In the genomic region with DNA sequence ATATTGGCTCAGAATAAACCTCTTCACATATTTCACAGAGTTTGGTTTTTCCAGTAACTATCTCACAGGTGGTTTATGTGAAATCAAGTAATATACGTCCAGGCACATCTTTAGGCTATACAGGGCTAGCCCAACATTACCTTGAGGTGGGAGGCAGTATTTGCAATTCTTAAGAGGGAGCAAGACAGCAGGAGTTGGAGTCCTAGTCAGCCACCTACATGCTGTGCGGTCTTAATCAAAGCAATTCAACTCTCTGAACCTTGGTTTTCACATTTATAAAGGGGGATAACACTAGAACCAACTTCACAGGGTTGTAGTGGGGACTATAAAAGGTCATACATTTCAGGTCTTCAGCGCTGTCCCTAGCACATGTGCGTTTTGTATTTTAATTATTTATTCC, we compare ENCODE assay signal across 25 cellular contexts.
"Had no signal": no experiment of that assay in that cellular context is flagged by ENCODE, and none has a peak within 500 bp of the region (broad histone marks: within the 10 kb centered on the region; RNA-seq: fewer than 3 reads in every experiment).

No MANE protein-coding gene starts in this region.

- H3K36me3 ChIP-seq: breast epithelium, sigmoid colon, thyroid gland, upper lobe of left lung had no signal

- H3K27ac ChIP-seq: breast epithelium, parathyroid adenoma, psoas muscle, sigmoid colon, thyroid gland, upper lobe of left lung had no signal

- H3K4me3 ChIP-seq: breast epithelium, psoas muscle, sigmoid colon, thyroid gland, upper lobe of left lung had no signal

- H3K4me1 ChIP-seq: breast epithelium, parathyroid adenoma, psoas muscle, sigmoid colon, thyroid gland had no signal

- H3K27me3 ChIP-seq: breast epithelium, thyroid gland, upper lobe of left lung had no signal

- ATAC-seq: activated CD8-positive, alpha-beta memory T cell treated with anti-CD3 and anti-CD28 coated beads, Interleukin-2, amount 10 ng/mL, durations not matched to agents 7 days and 5 days; activated CD8-positive, alpha-beta T cell treated with anti-CD3 and anti-CD28 coated beads, Interleukin-2, amount 10 ng/mL, durations not matched to agents 7 days and 5 days; activated naive CD4-positive, alpha-beta T cell treated with anti-CD3 and anti-CD28 coated beads, Interleukin-2, amount 50 U/mL, for 72 hours; activated T-cell treated with anti-CD3 and anti-CD28 coated beads, Interleukin-2, amount 50 U/mL, for 72 hours; left colon; naive thymus-derived CD4-positive, alpha-beta T cell; psoas muscle; stimulated activated memory B cell treated with anti-CD40 and anti-IgM and Interleukin-4, amounts not matched to agents 10 μg/mL and 1 μg/mL and 100 μg/mL, for 72 hours; stimulated activated naive CD8-positive, alpha-beta T cell treated with anti-CD3 and anti-CD28 coated beads, Interleukin-15, amount 100 ng/mL, for 72 hours had no signal

- H3K9me3 ChIP-seq: breast epithelium, psoas muscle, sigmoid colon, thyroid gland, upper lobe of left lung had no signal

- H3K9ac ChIP-seq: parathyroid adenoma had no signal

- DNase-seq: activated CD8-positive, alpha-beta memory T cell treated with anti-CD3 and anti-CD28 coated beads, Interleukin-2, amount 10 ng/mL, durations not matched to agents 7 days and 5 days; activated CD8-positive, alpha-beta T cell treated with anti-CD3 and anti-CD28 coated beads, Interleukin-2, amount 10 ng/mL, durations not matched to agents 7 days and 5 days; activated naive CD4-positive, alpha-beta T cell; activated T-cell treated with anti-CD3 and anti-CD28 coated beads, Interleukin-2, amount 50 U/mL, for 72 hours; central memory CD4-positive, alpha-beta T cell; immature natural killer cell; kidney; left colon; midbrain; naive thymus-derived CD4-positive, alpha-beta T cell; nucleus accumbens; psoas muscle; sigmoid colon; small intestine; stimulated activated CD4-positive, alpha-beta T cell treated with anti-CD3 and anti-CD28 coated beads, Interleukin-4, amount 100 ng/mL, for 4 hours; stimulated activated CD8-positive, alpha-beta memory T cell treated with anti-CD3 and anti-CD28 coated beads, Interleukin-4, amount 100 ng/mL, for 48 hours; stimulated activated naive CD8-positive, alpha-beta T cell treated with anti-CD3 and anti-CD28 coated beads, Interleukin-15, amount 100 ng/mL, for 72 hours; substantia nigra; T-helper 9 cell; thyroid gland; upper lobe of left lung had no signal
